In genomic region chr6:93496548-93496947, GRCh38 we compare ENCODE assay signal across 20 cellular contexts.
"Had no signal": no experiment of that assay in that cellular context is flagged by ENCODE, and none has a peak within 500 bp of the region (broad histone marks: within the 10 kb centered on the region; RNA-seq: fewer than 3 reads in every experiment).

No MANE protein-coding gene starts in this region.

- H3K27me3 ChIP-seq: colonic mucosa, esophagus muscularis mucosa, hepatocyte, neutrophil had no signal

- H3K9me3 Mint-ChIP-seq: activated CD4-positive, alpha-beta memory T cell treated with anti-CD3 and anti-CD28 coated beads, Interleukin-2, amount 10 ng/mL, durations not matched to agents 7 days and 5 days; activated T-cell treated with anti-CD3 and anti-CD28 coated beads, Interleukin-2, amount 50 U/mL, for 4 hours; type B pancreatic cell had no signal

- H3K9me3 ChIP-seq: colonic mucosa, esophagus muscularis mucosa, left ventricle myocardium inferior, mucosa of descending colon, neutrophil had no signal

- DNase-seq: activated CD4-positive, alpha-beta memory T cell treated with anti-CD3 and anti-CD28 coated beads, Interleukin-2, amount 10 ng/mL, durations not matched to agents 7 days and 5 days; activated CD4-positive, alpha-beta T cell treated with anti-CD3 and anti-CD28 coated beads for 36 hours; activated effector memory CD4-positive, alpha-beta T cell treated with Interleukin-2 at 50 U/mL for 16 hours; activated T-cell treated with anti-CD3 and anti-CD28 coated beads, Interleukin-2, amount 50 U/mL, for 4 hours; caudate nucleus; colonic mucosa; kidney; left ventricle myocardium inferior; mucosa of descending colon; naive thymus-derived CD4-positive, alpha-beta T cell; stimulated activated CD4-positive, alpha-beta T cell treated with anti-CD3 and anti-CD28 coated beads, Interleukin-1b, Interleukin-23, amount 100 ng/mL, for 48 hours; stimulated activated naive CD8-positive, alpha-beta T cell treated with anti-CD3 and anti-CD28 coated beads, Interleukin-15, amount 100 ng/mL, for 72 hours; T1000 had no signal

- H3K4me1 ChIP-seq: colonic mucosa, esophagus muscularis mucosa, left ventricle myocardium inferior, parathyroid adenoma had no signal

- H3K27ac ChIP-seq: colonic mucosa, esophagus muscularis mucosa, hepatocyte, left ventricle myocardium inferior, neutrophil, parathyroid adenoma, VCaP had no signal

- H3K36me3 ChIP-seq: colonic mucosa, esophagus muscularis mucosa, left ventricle myocardium inferior, neutrophil had no signal

- H3K4me1 Mint-ChIP-seq: activated CD4-positive, alpha-beta memory T cell treated with anti-CD3 and anti-CD28 coated beads, Interleukin-2, amount 10 ng/mL, durations not matched to agents 7 days and 5 days; activated CD4-positive, alpha-beta T cell treated with anti-CD3 and anti-CD28 coated beads for 36 hours; naive thymus-derived CD4-positive, alpha-beta T cell; stimulated activated naive CD8-positive, alpha-beta T cell treated with anti-CD3 and anti-CD28 coated beads, Interleukin-15, amount 100 ng/mL, for 72 hours had no signal

- FAIRE-seq: kidney had no signal

- H2AFZ ChIP-seq: hepatocyte, parathyroid adenoma had no signal

- ATAC-seq: activated CD4-positive, alpha-beta T cell treated with anti-CD3 and anti-CD28 coated beads for 36 hours; activated naive CD4-positive, alpha-beta T cell treated with anti-CD3 and anti-CD28 coated beads, Interleukin-2, amount 50 U/mL, for 72 hours; activated T-cell treated with anti-CD3 and anti-CD28 coated beads, Interleukin-2, amount 50 U/mL, for 4 hours; mucosa of descending colon; naive thymus-derived CD4-positive, alpha-beta T cell; stimulated activated naive CD8-positive, alpha-beta T cell treated with anti-CD3 and anti-CD28 coated beads, Interleukin-15, amount 100 ng/mL, for 72 hours had no signal

- H3K79me2 ChIP-seq: hepatocyte, parathyroid adenoma had no signal

- H3K4me3 ChIP-seq: colonic mucosa, esophagus muscularis mucosa, hepatocyte, left ventricle myocardium inferior, mucosa of descending colon had no signal

- H3K36me3 Mint-ChIP-seq: activated naive CD4-positive, alpha-beta T cell treated with anti-CD3 and anti-CD28 coated beads, Interleukin-2, amount 50 U/mL, for 72 hours; naive thymus-derived CD4-positive, alpha-beta T cell; type B pancreatic cell had no signal

- H3K4me3 Mint-ChIP-seq: activated CD4-positive, alpha-beta memory T cell treated with anti-CD3 and anti-CD28 coated beads, Interleukin-2, amount 10 ng/mL, durations not matched to agents 7 days and 5 days; activated CD4-positive, alpha-beta T cell treated with anti-CD3 and anti-CD28 coated beads for 36 hours; activated T-cell treated with anti-CD3 and anti-CD28 coated beads, Interleukin-2, amount 50 U/mL, for 4 hours; naive thymus-derived CD4-positive, alpha-beta T cell; stimulated activated naive CD8-positive, alpha-beta T cell treated with anti-CD3 and anti-CD28 coated beads, Interleukin-15, amount 100 ng/mL, for 72 hours; type B pancreatic cell had no signal

- H3K4me2 ChIP-seq: hepatocyte had no signal

- H3K27me3 Mint-ChIP-seq: activated CD4-positive, alpha-beta memory T cell treated with anti-CD3 and anti-CD28 coated beads, Interleukin-2, amount 10 ng/mL, durations not matched to agents 7 days and 5 days; activated CD4-positive, alpha-beta T cell treated with anti-CD3 and anti-CD28 coated beads for 36 hours; naive thymus-derived CD4-positive, alpha-beta T cell; stimulated activated naive CD8-positive, alpha-beta T cell treated with anti-CD3 and anti-CD28 coated beads, Interleukin-15, amount 100 ng/mL, for 72 hours; type B pancreatic cell had no signal

- H3K9ac ChIP-seq: parathyroid adenoma had no signal

- H3K27ac Mint-ChIP-seq: activated CD4-positive, alpha-beta memory T cell treated with anti-CD3 and anti-CD28 coated beads, Interleukin-2, amount 10 ng/mL, durations not matched to agents 7 days and 5 days; activated CD4-positive, alpha-beta T cell treated with anti-CD3 and anti-CD28 coated beads for 36 hours; activated naive CD4-positive, alpha-beta T cell treated with anti-CD3 and anti-CD28 coated beads, Interleukin-2, amount 50 U/mL, for 72 hours; naive thymus-derived CD4-positive, alpha-beta T cell; type B pancreatic cell had no signal
